Comparison of ENCODE assay signal across 39 cellular contexts in genomic region chr7:2331707-2332106, GRCh38.
"Had no signal": no experiment of that assay in that cellular context is flagged by ENCODE, and none has a peak within 500 bp of the region (broad histone marks: within the 10 kb centered on the region; RNA-seq: fewer than 3 reads in every experiment).

No MANE protein-coding gene starts in this region.

- FAIRE-seq: astrocyte, bronchial epithelial cell had no signal

- H3K36me3 ChIP-seq: adrenal gland, ascending aorta, brain microvascular endothelial cell, breast epithelium, cardiac muscle cell had no signal

- H3K9me3 ChIP-seq: adrenal gland, ascending aorta, body of pancreas, breast epithelium had no signal

- H3K4me1 Mint-ChIP-seq: activated naive CD4-positive, alpha-beta T cell treated with anti-CD3 and anti-CD28 coated beads, Interleukin-2, amount 10 ng/mL, durations not matched to agents 7 days and 5 days; activated naive CD4-positive, alpha-beta T cell treated with anti-CD3 and anti-CD28 coated beads, Interleukin-2, amount 50 U/mL, for 24 hours; activated naive CD8-positive, alpha-beta T cell treated with anti-CD3 and anti-CD28 coated beads for 36 hours; activated naive CD8-positive, alpha-beta T cell treated with anti-CD3 and anti-CD28 coated beads, Interleukin-2, amount 10 ng/mL, durations not matched to agents 7 days and 5 days; activated naive CD8-positive, alpha-beta T cell treated with anti-CD3 and anti-CD28 coated beads, Interleukin-2, amount 50 U/mL, for 24 hours; activated T-helper 17 cell treated with anti-CD3 and anti-CD28 coated beads, Interleukin-2, amount 50 U/mL, for 72 hours; brain; central memory CD8-positive, alpha-beta T cell had no signal

- H3K4me3 Mint-ChIP-seq: activated naive CD4-positive, alpha-beta T cell treated with anti-CD3 and anti-CD28 coated beads for 36 hours; activated naive CD4-positive, alpha-beta T cell treated with anti-CD3 and anti-CD28 coated beads, Interleukin-2, amount 10 ng/mL, durations not matched to agents 7 days and 5 days; activated naive CD4-positive, alpha-beta T cell treated with anti-CD3 and anti-CD28 coated beads, Interleukin-2, amount 50 U/mL, for 24 hours; activated naive CD8-positive, alpha-beta T cell; activated naive CD8-positive, alpha-beta T cell treated with anti-CD3 and anti-CD28 coated beads for 36 hours; activated naive CD8-positive, alpha-beta T cell treated with anti-CD3 and anti-CD28 coated beads, Interleukin-2, amount 10 ng/mL, durations not matched to agents 7 days and 5 days; activated naive CD8-positive, alpha-beta T cell treated with anti-CD3 and anti-CD28 coated beads, Interleukin-2, amount 50 U/mL, for 24 hours; activated T-cell treated with anti-CD3 and anti-CD28 coated beads, Interleukin-2, amount 50 U/mL, for 24 hours; activated T-cell treated with anti-CD3 and anti-CD28 coated beads, Interleukin-2, amount 50 U/mL, for 72 hours; activated T-helper 1 cell treated with anti-CD3 and anti-CD28 coated beads, Interleukin-12 subunit alpha, Interleukin-12 subunit beta, Interleukin-2, Interleukin-4 antibody, amounts not matched to agents 30 ng/mL and 10 ng/mL and 1 ng/mL, durations not matched to agents 14 hours and 24 hours and 36 hours; activated T-helper 17 cell treated with anti-CD3 and anti-CD28 coated beads, Interleukin-2, amount 50 U/mL, for 72 hours; brain; central memory CD8-positive, alpha-beta T cell had no signal

- H3K27me3 Mint-ChIP-seq: activated naive CD4-positive, alpha-beta T cell treated with anti-CD3 and anti-CD28 coated beads, Interleukin-2, amount 10 ng/mL, durations not matched to agents 7 days and 5 days; activated naive CD4-positive, alpha-beta T cell treated with anti-CD3 and anti-CD28 coated beads, Interleukin-2, amount 50 U/mL, for 24 hours; activated naive CD8-positive, alpha-beta T cell; activated naive CD8-positive, alpha-beta T cell treated with anti-CD3 and anti-CD28 coated beads for 36 hours; activated naive CD8-positive, alpha-beta T cell treated with anti-CD3 and anti-CD28 coated beads, Interleukin-2, amount 10 ng/mL, durations not matched to agents 7 days and 5 days; activated naive CD8-positive, alpha-beta T cell treated with anti-CD3 and anti-CD28 coated beads, Interleukin-2, amount 50 U/mL, for 24 hours; activated T-cell treated with anti-CD3 and anti-CD28 coated beads, Interleukin-2, amount 50 U/mL, for 24 hours; activated T-helper 17 cell treated with anti-CD3 and anti-CD28 coated beads, Interleukin-2, amount 50 U/mL, for 72 hours; brain; central memory CD8-positive, alpha-beta T cell had no signal

- ATAC-seq: activated naive CD4-positive, alpha-beta T cell treated with anti-CD3 and anti-CD28 coated beads, Interleukin-2, amount 50 U/mL, for 72 hours; activated naive CD8-positive, alpha-beta T cell treated with anti-CD3 and anti-CD28 coated beads, Interleukin-2, amount 50 U/mL, for 24 hours; activated T-cell treated with anti-CD3 and anti-CD28 coated beads, Interleukin-2, amount 50 U/mL, for 72 hours; activated T-helper 17 cell treated with anti-CD3 and anti-CD28 coated beads, Interleukin-2, amount 50 U/mL, for 72 hours; body of pancreas had no signal

- H3K27ac ChIP-seq: adrenal gland, ascending aorta, body of pancreas, brain microvascular endothelial cell, breast epithelium, cardiac muscle cell had no signal

- H3K27ac Mint-ChIP-seq: activated naive CD4-positive, alpha-beta T cell treated with anti-CD3 and anti-CD28 coated beads for 36 hours; activated naive CD4-positive, alpha-beta T cell treated with anti-CD3 and anti-CD28 coated beads, Interleukin-2, amount 10 ng/mL, durations not matched to agents 7 days and 5 days; activated naive CD8-positive, alpha-beta T cell; activated naive CD8-positive, alpha-beta T cell treated with anti-CD3 and anti-CD28 coated beads for 36 hours; activated naive CD8-positive, alpha-beta T cell treated with anti-CD3 and anti-CD28 coated beads, Interleukin-2, amount 10 ng/mL, durations not matched to agents 7 days and 5 days; activated naive CD8-positive, alpha-beta T cell treated with anti-CD3 and anti-CD28 coated beads, Interleukin-2, amount 50 U/mL, for 24 hours; activated T-cell treated with anti-CD3 and anti-CD28 coated beads, Interleukin-2, amount 50 U/mL, for 24 hours; activated T-cell treated with anti-CD3 and anti-CD28 coated beads, Interleukin-2, amount 50 U/mL, for 72 hours; activated T-helper 1 cell treated with anti-CD3 and anti-CD28 coated beads, Interleukin-12 subunit alpha, Interleukin-12 subunit beta, Interleukin-2, Interleukin-4 antibody, amounts not matched to agents 30 ng/mL and 10 ng/mL and 1 ng/mL, durations not matched to agents 14 hours and 24 hours and 36 hours; activated T-helper 2 cell treated with anti-CD3 and anti-CD28 coated beads, Interferon-gamma antibody, Interleukin-2, Interleukin-4, amounts not matched to agents 10 μg/mL and 5 μg/mL and 100 μg/mL, durations not matched to agents 14 hours and 24 hours and 36 hours; brain had no signal

- H3K36me3 Mint-ChIP-seq: activated naive CD4-positive, alpha-beta T cell treated with anti-CD3 and anti-CD28 coated beads, Interleukin-2, amount 10 ng/mL, durations not matched to agents 7 days and 5 days; activated naive CD4-positive, alpha-beta T cell treated with anti-CD3 and anti-CD28 coated beads, Interleukin-2, amount 50 U/mL, for 24 hours; activated naive CD4-positive, alpha-beta T cell treated with anti-CD3 and anti-CD28 coated beads, Interleukin-2, amount 50 U/mL, for 72 hours; activated naive CD8-positive, alpha-beta T cell; activated naive CD8-positive, alpha-beta T cell treated with anti-CD3 and anti-CD28 coated beads for 36 hours; activated naive CD8-positive, alpha-beta T cell treated with anti-CD3 and anti-CD28 coated beads, Interleukin-2, amount 10 ng/mL, durations not matched to agents 7 days and 5 days had no signal

- H3K27me3 ChIP-seq: adrenal gland, ascending aorta, body of pancreas, brain microvascular endothelial cell, breast epithelium, cardiac muscle cell had no signal

- DNase-seq: activated effector memory CD4-positive, alpha-beta T cell treated with anti-CD3 and anti-CD28 coated beads, Interleukin-2, amount 50 U/mL, for 16 hours; activated effector memory CD4-positive, alpha-beta T cell treated with Interleukin-2 at 50 U/mL for 16 hours; activated gamma-delta T cell; activated gamma-delta T cell treated with Interleukin-2 at 50 U/mL for 16 hours; activated naive CD4-positive, alpha-beta T cell; activated naive CD4-positive, alpha-beta T cell treated with anti-CD3 and anti-CD28 coated beads for 36 hours; activated naive CD4-positive, alpha-beta T cell treated with anti-CD3 and anti-CD28 coated beads, Interleukin-2, amount 10 ng/mL, durations not matched to agents 7 days and 5 days; activated naive CD4-positive, alpha-beta T cell treated with anti-CD3 and anti-CD28 coated beads, Interleukin-2, amount 50 U/mL, for 16 hours; activated naive CD4-positive, alpha-beta T cell treated with Interleukin-2 at 50 U/mL for 16 hours; activated naive CD8-positive, alpha-beta T cell treated with anti-CD3 and anti-CD28 coated beads for 36 hours; activated naive CD8-positive, alpha-beta T cell treated with anti-CD3 and anti-CD28 coated beads, Interleukin-2, amount 10 ng/mL, durations not matched to agents 7 days and 5 days; activated naive CD8-positive, alpha-beta T cell treated with anti-CD3 and anti-CD28 coated beads, Interleukin-2, amount 50 U/mL, for 24 hours; activated T-cell treated with anti-CD3 and anti-CD28 coated beads, Interleukin-2, amount 50 U/mL, for 1 hour; activated T-cell treated with anti-CD3 and anti-CD28 coated beads, Interleukin-2, amount 50 U/mL, for 24 hours; activated T-cell treated with anti-CD3 and anti-CD28 coated beads, Interleukin-2, amount 50 U/mL, for 48 hours; activated T-cell treated with anti-CD3 and anti-CD28 coated beads, Interleukin-2, amount 50 U/mL, for 72 hours; adrenal gland; amniotic stem cell; amygdala; anterior cingulate cortex; aorta; body of pancreas; brain microvascular endothelial cell; caudate nucleus; central memory CD4-positive, alpha-beta T cell; cerebellar nuclear complex had no signal

- H3K4me3 ChIP-seq: adrenal gland, ascending aorta, body of pancreas, breast epithelium, cardiac muscle cell had no signal

- H3K9me3 Mint-ChIP-seq: activated naive CD4-positive, alpha-beta T cell treated with anti-CD3 and anti-CD28 coated beads for 36 hours; activated naive CD4-positive, alpha-beta T cell treated with anti-CD3 and anti-CD28 coated beads, Interleukin-2, amount 10 ng/mL, durations not matched to agents 7 days and 5 days; activated naive CD4-positive, alpha-beta T cell treated with anti-CD3 and anti-CD28 coated beads, Interleukin-2, amount 50 U/mL, for 24 hours; activated naive CD4-positive, alpha-beta T cell treated with anti-CD3 and anti-CD28 coated beads, Interleukin-2, amount 50 U/mL, for 72 hours; activated naive CD8-positive, alpha-beta T cell treated with anti-CD3 and anti-CD28 coated beads for 36 hours; activated naive CD8-positive, alpha-beta T cell treated with anti-CD3 and anti-CD28 coated beads, Interleukin-2, amount 10 ng/mL, durations not matched to agents 7 days and 5 days; activated naive CD8-positive, alpha-beta T cell treated with anti-CD3 and anti-CD28 coated beads, Interleukin-2, amount 50 U/mL, for 24 hours; activated T-cell treated with anti-CD3 and anti-CD28 coated beads, Interleukin-2, amount 50 U/mL, for 24 hours; activated T-cell treated with anti-CD3 and anti-CD28 coated beads, Interleukin-2, amount 50 U/mL, for 72 hours; activated T-helper 1 cell treated with anti-CD3 and anti-CD28 coated beads, Interleukin-12 subunit alpha, Interleukin-12 subunit beta, Interleukin-2, Interleukin-4 antibody, amounts not matched to agents 30 ng/mL and 10 ng/mL and 1 ng/mL, durations not matched to agents 14 hours and 24 hours and 36 hours; activated T-helper 17 cell treated with anti-CD3 and anti-CD28 coated beads, Interleukin-2, amount 50 U/mL, for 72 hours; activated T-helper 2 cell treated with anti-CD3 and anti-CD28 coated beads, Interferon-gamma antibody, Interleukin-2, Interleukin-4, amounts not matched to agents 10 μg/mL and 5 μg/mL and 100 μg/mL, durations not matched to agents 14 hours and 24 hours and 36 hours; brain; central memory CD8-positive, alpha-beta T cell had no signal

- H3K4me1 ChIP-seq: adrenal gland, ascending aorta, breast epithelium had no signal
